In the genomic region with DNA sequence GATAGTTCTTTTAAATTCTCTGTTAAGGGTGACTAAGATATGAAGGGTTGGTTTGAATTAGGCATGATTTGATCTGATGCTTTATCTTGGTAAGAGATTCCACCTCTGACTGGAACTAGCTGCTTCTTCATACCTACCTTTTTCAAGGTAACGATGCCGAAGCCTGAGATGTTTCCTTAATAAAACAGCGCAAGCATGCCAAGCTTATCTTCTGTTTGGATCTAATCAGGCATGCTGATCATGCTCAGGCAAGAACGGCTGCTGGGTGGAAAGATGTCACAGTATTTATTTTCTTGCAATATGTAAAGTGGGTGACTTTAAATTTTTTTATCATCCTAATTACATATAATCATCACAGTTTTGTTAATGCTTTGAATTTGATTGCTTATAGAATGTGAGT, we compare ENCODE assay signal across 31 cellular contexts.
DNase-seq lines count a peak whose midpoint lies in the region; FAIRE-seq and TF ChIP-seq lines count a peak whose summit lies in the region.
"Had no signal": no experiment of that assay in that cellular context is flagged by ENCODE, and none has a peak within 500 bp of the region (broad histone marks: within the 10 kb centered on the region; RNA-seq: fewer than 3 reads in every experiment).

No MANE protein-coding gene starts in this region.

- H3K27me3 ChIP-seq in bronchial epithelial cell (ENCODE audit: control insufficient read depth, insufficient read depth, low read length): no peaks in the 10 kb centered on the region
- no peaks in the 10 kb centered on the region for H3K27me3 ChIP-seq in neural cell (ENCODE audit: insufficient read depth, low read depth, low read length)
- no peaks in the 10 kb centered on the region for H3K27me3 ChIP-seq in small intestine (ENCODE audit: control insufficient read depth in 2 of 2, insufficient read depth in 2 of 2, low read length in 2 of 2)
- H3K27me3 ChIP-seq: left lung, right lobe of liver, testis, uterus had no signal

- H4K20me1 ChIP-seq in neural cell (ENCODE audit: insufficient read depth): no peaks in the 10 kb centered on the region

- peak; percentile 35 for DNase-seq in NCI-H1694 treated with DMSO at 0.1 percent for 48 hours (lab: John Stamatoyannopoulos, UW)
- DNase-seq in NCI-H1694 (lab: John Stamatoyannopoulos, UW): no peak
- DNase-seq in NCI-H1105 (lab: John Stamatoyannopoulos, UW): peak; percentile 4
- peak; percentile 67 for DNase-seq in bronchial epithelial cell (ENCODE audit: low read depth)
- no peak for DNase-seq in small intestine
- DNase-seq in T-helper 9 cell: no peak
- no peak for DNase-seq in NCI-H2029 (lab: John Stamatoyannopoulos, UW)
- DNase-seq: activated CD4-positive, alpha-beta T cell treated with anti-CD3 and anti-CD28 coated beads for 48 hours; activated effector memory CD4-positive, alpha-beta T cell treated with anti-CD3 and anti-CD28 coated beads, Interleukin-2, amount 50 U/mL, for 16 hours; anterior cingulate cortex; Calu3; CD4-positive, CD25-positive, alpha-beta regulatory T cell; effector CD4-positive, alpha-beta T cell; H9; immature natural killer cell; KG1; left lung; mesenchymal stem cell; NCI-H1436; NCI-H748 treated with DMSO at 0.1 percent for 48 hours; right lobe of liver; SHP77 treated with DMSO at 0.1 percent for 48 hours; stimulated activated CD8-positive, alpha-beta memory T cell treated with anti-CD3 and anti-CD28 coated beads, Interleukin-4, amount 100 ng/mL, for 48 hours; SW 1271; T1000; testis; uterus; WERI-Rb-1 had no signal

- WGBS in small intestine, 3 donors: 74 to 86% (median 75%) methylated on average over 4 of the region's 4 CpGs

- H3K36me3 ChIP-seq in bronchial epithelial cell (ENCODE audit: control insufficient read depth, insufficient read depth, low read length) (no peaks in the 10 kb centered on the region), neural cell (ENCODE audit: insufficient read depth, low read length) (no peaks in the 10 kb centered on the region), small intestine (ENCODE audit: control insufficient read depth in 2 of 2, insufficient read depth in 2 of 2, low read length in 2 of 2) (no peaks in the 10 kb centered on the region)
- H3K36me3 ChIP-seq: left lung, uterus had no signal

- TF ChIP-seq CTCF in bronchial epithelial cell (IDR thresholded peaks at IDR 0.05; ENCODE audit: insufficient read depth, low read length, severe bottlenecking): no peak
- TF ChIP-seq CTCF in neural cell (IDR thresholded peaks at IDR 0.05; ENCODE audit: poor library complexity, severe bottlenecking): no peak

- no peaks in the 10 kb centered on the region for H3K4me1 ChIP-seq in small intestine (ENCODE audit: control insufficient read depth in 2 of 2, insufficient read depth in 1 of 2, low read depth in 1 of 2, low read length in 1 of 2)
- H3K4me1 ChIP-seq: left lung, right lobe of liver, testis, uterus had no signal

- no peak overlapping the region for H3K4me2 ChIP-seq in neural cell (ENCODE audit: low read length)

- H2AFZ ChIP-seq in neural cell (ENCODE audit: low read depth, low read length): no peak overlapping the region

- FAIRE-seq in bronchial epithelial cell (lab: Jason Lieb, UNC) (no peak), small intestine (lab: Jason Lieb, UNC) (no peak)
- FAIRE-seq: A204.1, GM18507 had no signal

- no peaks in the 10 kb centered on the region for H3K9me2 ChIP-seq in neural cell (ENCODE audit: insufficient read depth, low read length)

- H3K9me3 ChIP-seq in neural cell (ENCODE audit: low read length) (no peaks in the 10 kb centered on the region), small intestine (ENCODE audit: control insufficient read depth, low read depth) (no peaks in the 10 kb centered on the region)
- H3K9me3 ChIP-seq: left lung, right lobe of liver, testis, uterus had no signal

- H3K4me3 ChIP-seq in bronchial epithelial cell (ENCODE audit: low read depth, low read length): no peak overlapping the region
- H3K4me3 ChIP-seq in neural cell (ENCODE audit: low read length): no peak overlapping the region
- H3K4me3 ChIP-seq in small intestine (ENCODE audit: low read depth in 1 of 2, low read length in 2 of 2): no peak overlapping the region
- H3K4me3 ChIP-seq: left lung, right lobe of liver, testis, uterus had no signal

- TF ChIP-seq EP300 in neural cell (conservative IDR thresholded peaks at IDR 0.05; ENCODE audit: poor library complexity, severe bottlenecking): no peak

- H3K9ac ChIP-seq in neural cell (ENCODE audit: low read length): no peak overlapping the region

- no peaks in the 10 kb centered on the region for H3F3A ChIP-seq in neural cell (ENCODE audit: insufficient read depth, low read length, poor library complexity, severe bottlenecking)

- H3K27ac ChIP-seq in neural cell (ENCODE audit: low read length): no peak overlapping the region
- no peak overlapping the region for H3K27ac ChIP-seq in small intestine (ENCODE audit: low read depth in 1 of 2, low read length in 1 of 2)
- H3K27ac ChIP-seq: left lung, right lobe of liver, testis, uterus, WERI-Rb-1 had no signal

- H3K79me2 ChIP-seq in neural cell (replicated peaks; ENCODE audit: insufficient read depth, low read length): peaks cover 53% of the 10 kb centered on the region

- no peak for TF ChIP-seq RAD21 in neural cell (conservative IDR thresholded peaks at IDR 0.05)

TF ChIP-seq in neural cell, 6 proteins besides CTCF, POLR2A, EP300 and RAD21:
- TF ChIP-seq, protein P1, sequence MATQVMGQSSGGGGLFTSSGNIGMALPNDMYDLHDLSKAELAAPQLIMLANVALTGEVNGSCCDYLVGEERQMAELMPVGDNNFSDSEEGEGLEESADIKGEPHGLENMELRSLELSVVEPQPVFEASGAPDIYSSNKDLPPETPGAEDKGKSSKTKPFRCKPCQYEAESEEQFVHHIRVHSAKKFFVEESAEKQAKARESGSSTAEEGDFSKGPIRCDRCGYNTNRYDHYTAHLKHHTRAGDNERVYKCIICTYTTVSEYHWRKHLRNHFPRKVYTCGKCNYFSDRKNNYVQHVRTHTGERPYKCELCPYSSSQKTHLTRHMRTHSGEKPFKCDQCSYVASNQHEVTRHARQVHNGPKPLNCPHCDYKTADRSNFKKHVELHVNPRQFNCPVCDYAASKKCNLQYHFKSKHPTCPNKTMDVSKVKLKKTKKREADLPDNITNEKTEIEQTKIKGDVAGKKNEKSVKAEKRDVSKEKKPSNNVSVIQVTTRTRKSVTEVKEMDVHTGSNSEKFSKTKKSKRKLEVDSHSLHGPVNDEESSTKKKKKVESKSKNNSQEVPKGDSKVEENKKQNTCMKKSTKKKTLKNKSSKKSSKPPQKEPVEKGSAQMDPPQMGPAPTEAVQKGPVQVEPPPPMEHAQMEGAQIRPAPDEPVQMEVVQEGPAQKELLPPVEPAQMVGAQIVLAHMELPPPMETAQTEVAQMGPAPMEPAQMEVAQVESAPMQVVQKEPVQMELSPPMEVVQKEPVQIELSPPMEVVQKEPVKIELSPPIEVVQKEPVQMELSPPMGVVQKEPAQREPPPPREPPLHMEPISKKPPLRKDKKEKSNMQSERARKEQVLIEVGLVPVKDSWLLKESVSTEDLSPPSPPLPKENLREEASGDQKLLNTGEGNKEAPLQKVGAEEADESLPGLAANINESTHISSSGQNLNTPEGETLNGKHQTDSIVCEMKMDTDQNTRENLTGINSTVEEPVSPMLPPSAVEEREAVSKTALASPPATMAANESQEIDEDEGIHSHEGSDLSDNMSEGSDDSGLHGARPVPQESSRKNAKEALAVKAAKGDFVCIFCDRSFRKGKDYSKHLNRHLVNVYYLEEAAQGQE (IDR thresholded peaks at IDR 0.05; ENCODE audit: borderline replicate concordance): no peak
- peak; percentile 27 for TF ChIP-seq POLR2AphosphoS5 (IDR thresholded peaks at IDR 0.05)

Comparison
In these comparisons a context has a peak if more than half of its experiments do, and no peak if none do; other contexts are left out.
1. DNase-seq: peak in NCI-H1694 treated with DMSO at 0.1 percent for 48 hours (single experiment), NCI-H1105 (single experiment) and bronchial epithelial cell (single experiment); none in NCI-H1694 (single experiment), small intestine (single experiment), T-helper 9 cell (single experiment) and NCI-H2029 (single experiment).